ENCODE assay signal across 9 cellular contexts in the genomic region with DNA sequence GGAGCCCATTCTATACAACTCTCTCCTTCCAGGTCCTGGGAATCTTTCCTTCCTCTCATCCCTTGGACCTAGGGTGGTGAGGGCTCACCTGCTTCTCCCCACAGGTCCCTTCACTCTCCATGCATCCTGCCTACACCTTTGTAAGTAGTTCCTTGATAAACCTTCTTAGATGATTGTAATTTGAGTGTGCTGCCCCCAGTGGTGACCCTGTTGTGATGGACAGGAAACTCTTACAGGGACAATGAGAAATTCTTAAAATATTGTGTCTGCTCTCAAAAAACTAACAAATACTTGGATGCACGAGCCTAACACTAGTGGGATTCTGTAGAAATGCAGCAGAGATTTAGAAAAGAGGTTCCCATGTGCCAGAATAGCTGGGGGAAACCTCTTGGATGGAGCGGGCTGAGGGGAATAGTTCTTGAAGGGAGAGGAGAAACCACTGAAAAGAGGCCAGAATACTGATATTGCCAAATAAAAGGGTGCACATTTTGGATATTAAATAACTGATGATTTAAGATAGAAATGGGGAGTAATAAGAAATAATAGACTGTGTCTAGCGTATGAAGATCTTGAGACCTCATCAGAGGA. TPM values are rescaled to one million over a fixed set of nuclear protein-coding genes. Genes with fewer than 3 reads are reported as not detected.
DNase-seq lines count a peak whose midpoint lies in the region; ATAC-seq, FAIRE-seq and TF ChIP-seq lines count a peak whose summit lies in the region.
"Had no signal": no experiment of that assay in that cellular context is flagged by ENCODE, and none has a peak within 500 bp of the region (broad histone marks: within the 10 kb centered on the region; RNA-seq: fewer than 3 reads in every experiment).

No MANE protein-coding gene starts in this region.

- H3K4me3 ChIP-seq in K562 (no peak overlapping the region), psoas muscle (no peak overlapping the region)
- H3K4me3 ChIP-seq: mucosa of descending colon had no signal

- H3K36me3 Mint-ChIP-seq in activated CD4-positive, alpha-beta T cell treated with anti-CD3 and anti-CD28 coated beads for 36 hours (ENCODE audit: low read depth), result peaks cover 9% of the 10 kb centered on the region

- WGBS in K562 (ENCODE audit: insufficient coverage, low coverage, missing lambda C conversion rate), result 47% methylated on average over 3 of the region's 3 CpGs
- 68 to 74% (median 72%) methylated on average over 3 of the region's 3 CpGs for WGBS in psoas muscle, 3 donors

- 0 out of 2 replicates have a peak overlapping the region, but pooled peaks have one; percentile 7 for H2AFZ ChIP-seq in K562 (ENCODE audit: low read depth, low read length)

- no TSS peak for BruUV-seq in K562 (replicated peaks; lab: Mats Ljungman, UMichigan)

- H3K9me1 ChIP-seq in K562 (ENCODE audit: control insufficient read depth, insufficient read depth, low read length), result no peaks in the 10 kb centered on the region

- ATAC-seq in activated CD4-positive, alpha-beta T cell treated with anti-CD3 and anti-CD28 coated beads for 36 hours, result peak; percentile 47
- ATAC-seq in K562 (peak; percentile 74), psoas muscle (no peak), HG02870 (IDR thresholded peaks at IDR 0.05; ENCODE audit: unreplicated experiment) (no peak)
- ATAC-seq: mucosa of descending colon had no signal

- peak; percentile 37 for FAIRE-seq in K562 (lab: Jason Lieb, UNC)

- no peaks in the 10 kb centered on the region for H4K20me1 ChIP-seq in K562 (replicated peaks; ENCODE audit: control insufficient read depth, insufficient read depth, low read length)

- H3K4me1 ChIP-seq in K562 (replicated peaks in 1 of 2; ENCODE audit: control insufficient read depth in 2 of 2, insufficient read depth in 2 of 2, low read length in 2 of 2) (peaks cover 0 to 3% of the 10 kb centered on the region in 2 experiments; a peak in 3 of 5 replicates), psoas muscle (peaks cover 2% of the 10 kb centered on the region)

- peaks cover 17% of the 10 kb centered on the region; the same call in 1 of the 3 replicates for H3K36me3 ChIP-seq in K562 (ENCODE audit: control insufficient read depth, insufficient read depth, low read length)
- H3K36me3 ChIP-seq in psoas muscle (ENCODE audit: insufficient read depth in 1 of 2, low read depth in 1 of 2), result peaks cover 0 to 23% of the 10 kb centered on the region in 2 donors

- H3K4me2 ChIP-seq in K562 (ENCODE audit: insufficient read depth, low read length), result no peak overlapping the region

- H3K27ac ChIP-seq in K562 (ENCODE audit: extremely low read depth, low read depth, low read length), result no peak overlapping the region
- H3K27ac ChIP-seq in psoas muscle, result no peak overlapping the region

- in situ Hi-C loops in K562 (cut with MboI), result no loop called here

- CTCF ChIA-PET in activated CD4-positive, alpha-beta T cell treated with anti-CD3 and anti-CD28 coated beads for 36 hours (lab: Charles Lee), result interaction anchor here (0.6 to 2.0 kb wide), 12 partner anchors 9 to 418 kb away, joined by 3 to 10 read pairs (median 4); no protein-coding TSS in a partner anchor
- CTCF ChIA-PET in K562 (lab: Yijun Ruan, JAX; ENCODE audit: low intra/inter-chr PET ratio), result no interaction called here

- no peak overlapping the region for H3K27ac Mint-ChIP-seq in activated CD4-positive, alpha-beta T cell treated with anti-CD3 and anti-CD28 coated beads for 36 hours

- H3K27me3 Mint-ChIP-seq in activated CD4-positive, alpha-beta T cell treated with anti-CD3 and anti-CD28 coated beads for 36 hours, result no peaks in the 10 kb centered on the region

- POLR2A ChIA-PET in activated CD4-positive, alpha-beta T cell treated with anti-CD3 and anti-CD28 coated beads for 36 hours (lab: Charles Lee), result no interaction called here
- POLR2A ChIA-PET in K562 (lab: Yijun Ruan, JAX), result interaction anchor here (0.7 kb wide), 1 partner anchor 61 kb away, joined by 3 read pairs; no protein-coding TSS in a partner anchor

- DNase-seq in activated CD4-positive, alpha-beta T cell treated with anti-CD3 and anti-CD28 coated beads for 36 hours, result peak; percentile 57
- DNase-seq in activated CD4-positive, alpha-beta T cell treated with anti-CD3 and anti-CD28 coated beads for 1 hour, result no peak
- DNase-seq in M059J (ENCODE audit: low read depth) (peak; percentile 20), K562 (ENCODE audit: extremely low read depth in 1 of 4, low spot score in 3 of 4) (peak; percentile 44 to 58 (median 50)), psoas muscle (no peak), GM19240 (ENCODE audit: insufficient read length, low spot score) (no peak), NCI-H2196 (lab: John Stamatoyannopoulos, UW; ENCODE audit: unreplicated experiment) (no peak)

- H3K4me1 Mint-ChIP-seq in activated CD4-positive, alpha-beta T cell treated with anti-CD3 and anti-CD28 coated beads for 36 hours, result peaks cover 3% of the 10 kb centered on the region

- peaks cover 8% of the 10 kb centered on the region for H3K79me2 ChIP-seq in K562 (ENCODE audit: control insufficient read depth, insufficient read depth, low read length)

- no peak overlapping the region for H3K4me3 Mint-ChIP-seq in activated CD4-positive, alpha-beta T cell treated with anti-CD3 and anti-CD28 coated beads for 36 hours

- H3K27me3 ChIP-seq in K562 (ENCODE audit: control insufficient read depth in 2 of 2, insufficient read depth in 2 of 2, low read length in 2 of 2), result peaks cover 19 to 32% of the 10 kb centered on the region in 2 experiments; a peak in 4 of 5 replicates
- no peaks in the 10 kb centered on the region for H3K27me3 ChIP-seq in psoas muscle (ENCODE audit: insufficient read depth in 3 of 3, low read length in 2 of 3)

- TF ChIP-seq CTCF in K562 (IDR thresholded peaks at IDR 0.05 in 2 of 3, conservative IDR thresholded peaks at IDR 0.05 in 1 of 3; ENCODE audit: insufficient read depth in 2 of 3, low read depth in 1 of 3, low read length in 3 of 3) (peak; percentile 57 to 77 (median 65); a peak in 5 of 6 replicates), psoas muscle (IDR thresholded peaks at IDR 0.05) (peak; percentile 16)

- no peak for TF ChIP-seq POLR2A in K562 (conservative IDR thresholded peaks at IDR 0.05)

- intact Hi-C loops in activated CD4-positive, alpha-beta T cell treated with anti-CD3 and anti-CD28 coated beads for 36 hours (cut with DNase I, micrococcal nuclease), result loop anchor here (5.0 to 10.0 kb wide), 2 partner anchors 97 to 335 kb away; no protein-coding TSS in a partner anchor
- intact Hi-C loops in K562 (cut with micrococcal nuclease) (no loop called here), psoas muscle (cut with DNase I) (loop anchor here in 1 of 2 donors (5.0 kb wide), 1 partner anchor 82 kb away; no protein-coding TSS in a partner anchor)

- no peak for TF ChIP-seq EP300 in K562 (IDR thresholded peaks at IDR 0.05; ENCODE audit: low read length)

- no peak overlapping the region for H3K9ac ChIP-seq in K562 (ENCODE audit: insufficient read depth in 1 of 2, low read depth in 2 of 2, low read length in 2 of 2)

- H3K9me3 ChIP-seq in K562 (replicated peaks; ENCODE audit: control insufficient read depth, insufficient read depth, low read depth, low read length) (no peaks in the 10 kb centered on the region), psoas muscle (no peaks in the 10 kb centered on the region)
- H3K9me3 ChIP-seq: mucosa of descending colon had no signal

- no peaks in the 10 kb centered on the region for H3K9me3 Mint-ChIP-seq in activated CD4-positive, alpha-beta T cell treated with anti-CD3 and anti-CD28 coated beads for 36 hours (ENCODE audit: low read depth)

- no peak for TF ChIP-seq RAD21 in K562 (CRISPR knock-in tag; conservative IDR thresholded peaks at IDR 0.05 in 1 of 2, IDR thresholded peaks at IDR 0.05 in 1 of 2)

TF ChIP-seq in K562, 482 proteins besides CTCF, POLR2A, EP300 and RAD21 (continues in another document):
- TF ChIP-seq, protein P1, sequence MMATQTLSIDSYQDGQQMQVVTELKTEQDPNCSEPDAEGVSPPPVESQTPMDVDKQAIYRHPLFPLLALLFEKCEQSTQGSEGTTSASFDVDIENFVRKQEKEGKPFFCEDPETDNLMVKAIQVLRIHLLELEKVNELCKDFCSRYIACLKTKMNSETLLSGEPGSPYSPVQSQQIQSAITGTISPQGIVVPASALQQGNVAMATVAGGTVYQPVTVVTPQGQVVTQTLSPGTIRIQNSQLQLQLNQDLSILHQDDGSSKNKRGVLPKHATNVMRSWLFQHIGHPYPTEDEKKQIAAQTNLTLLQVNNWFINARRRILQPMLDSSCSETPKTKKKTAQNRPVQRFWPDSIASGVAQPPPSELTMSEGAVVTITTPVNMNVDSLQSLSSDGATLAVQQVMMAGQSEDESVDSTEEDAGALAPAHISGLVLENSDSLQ (IDR thresholded peaks at IDR 0.05), result peak; percentile 81

RNA-seq across cellular contexts. Expression of a gene that starts 6.7 kb away (rescaled TPM):
- 10 to 100 TPM; 27.6 to 31.4 TPM for total RNA-seq in activated CD4-positive, alpha-beta T cell treated with anti-CD3 and anti-CD28 coated beads for 36 hours
- total RNA-seq in M059J (2014; rRNA removed; shearing (Covaris generic)), result 7.6 and 16.6 TPM in 2 replicates
- total RNA-seq in K562 (2011; cell fraction: chromatin; rRNA removed; ENCODE audit: low replicate concordance), result 30.7 and 81.3 TPM in 2 replicates
- total RNA-seq in K562 (2011; cell fraction: nucleolus; rRNA removed), result 17.8 and 20.4 TPM in 2 replicates
- total RNA-seq in K562 (2011; cell fraction: nucleoplasm; rRNA removed), result 36.7 and 53.3 TPM in 2 replicates
- 25.4 and 26.9 TPM in 2 replicates for total RNA-seq in K562 (2014; rRNA removed)
- total RNA-seq in K562 (2014; rRNA removed; fragmentation: Illumina TruSeq; extraction: Trizol), result 25.9 and 26.1 TPM in 2 replicates
- total RNA-seq in K562 (2015; rRNA removed; fragmentation: Illumina TruSeq; extraction: Trizol), result 29.2 and 30.2 TPM in 2 replicates
- 28.2 and 28.4 TPM in 2 replicates for total RNA-seq in K562 (2021)
- polyA plus RNA-seq in K562 (2011; rRNA removed), result 19.0 and 29.1 TPM in 2 replicates
- 16.4 and 39.5 TPM in 2 replicates for polyA plus RNA-seq in K562 (2011; cell fraction: cytosol; rRNA removed)
- polyA plus RNA-seq in K562 (2011; cell fraction: nucleus; rRNA removed), result 29.6 and 42.3 TPM in 2 replicates
- polyA plus RNA-seq in K562 (2012), result 17.0 and 20.7 TPM in 2 replicates
- 30.1 and 36.1 TPM in 2 replicates for polyA plus RNA-seq in K562 (2014; fragmentation: Illumina TruSeq; extraction: Trizol)
- 10 to 100 TPM in 1 of 2 experiments, 1 to 10 TPM in 1; 9.7 to 17.5 TPM for polyA plus RNA-seq in K562 (2014; fragmentation: Nextera tagmentation; extraction: Ambion mirVana)
- 35.3 and 37.9 TPM in 2 replicates for polyA plus RNA-seq in K562 (2014; rRNA removed)
- polyA minus RNA-seq in K562 (2011; rRNA and poly(A)+ RNA removed), result 15.4 and 19.7 TPM in 2 replicates
- 8.6 and 8.7 TPM in 2 replicates for polyA minus RNA-seq in K562 (2011; cell fraction: cytosol; rRNA and poly(A)+ RNA removed)
- 21.9 and 22.2 TPM in 2 replicates for polyA minus RNA-seq in K562 (2011; cell fraction: nucleus; rRNA and poly(A)+ RNA removed)
- 1 to 10 TPM; 4.5 to 7.3 (median 6.5) TPM for total RNA-seq in psoas muscle
- polyA plus RNA-seq in psoas muscle, result 1 to 10 TPM; 3.5 to 7.1 (median 5.7) TPM

Comparison
In these comparisons a context has a peak if more than half of its experiments do, and no peak if none do; other contexts are left out.
1. DNase-seq: peak in activated CD4-positive, alpha-beta T cell treated with anti-CD3 and anti-CD28 coated beads for 36 hours (single experiment), M059J (single experiment) and K562 (4 of 4); none in activated CD4-positive, alpha-beta T cell treated with anti-CD3 and anti-CD28 coated beads for 1 hour (single experiment), psoas muscle (0 of 2), GM19240 (single experiment) and NCI-H2196 (single experiment).
2. ATAC-seq: peak in activated CD4-positive, alpha-beta T cell treated with anti-CD3 and anti-CD28 coated beads for 36 hours (single experiment) and K562 (single experiment); none in psoas muscle (0 of 4) and HG02870 (single experiment).